19 cellular contexts compared by ENCODE assay signal in the genomic region with DNA sequence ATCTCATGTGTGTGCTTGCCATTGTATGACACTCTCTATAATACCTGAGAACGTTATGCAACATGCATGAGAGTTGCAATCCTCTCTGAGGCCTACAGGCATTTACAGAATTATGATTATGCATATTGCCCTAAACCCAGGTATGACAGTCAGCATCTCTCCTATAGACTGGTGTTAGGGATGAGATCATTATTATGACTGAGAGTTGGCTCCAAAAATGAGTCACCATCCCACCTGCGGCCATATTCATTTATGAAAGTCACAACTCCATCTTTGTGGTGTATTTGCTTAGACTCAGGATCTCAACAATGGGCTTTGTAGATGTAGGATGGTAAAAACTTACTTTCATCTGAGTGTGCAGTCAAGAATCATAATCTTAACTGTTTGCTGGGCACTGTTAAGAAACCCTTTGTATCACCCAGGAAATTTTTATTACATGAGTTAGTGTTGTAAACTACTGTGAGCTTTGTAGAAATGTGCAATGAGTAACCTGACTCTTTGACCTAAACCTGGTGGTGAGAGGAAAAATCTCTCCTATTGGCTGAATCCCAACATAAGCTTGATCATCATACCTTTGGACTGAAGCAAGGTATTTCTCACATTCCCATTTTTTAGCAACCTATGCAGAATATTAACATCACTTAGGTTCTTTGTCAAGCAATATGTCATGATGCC. TPM values are rescaled to one million over a fixed set of nuclear protein-coding genes. Genes with fewer than 3 reads are reported as not detected.
"Had no signal": no experiment of that assay in that cellular context is flagged by ENCODE, and none has a peak within 500 bp of the region (broad histone marks: within the 10 kb centered on the region; RNA-seq: fewer than 3 reads in every experiment).

No MANE protein-coding gene starts in this region.

RNA-seq across cellular contexts. Expression of gene BPY2C, which starts 10.6 kb away (rescaled TPM):
- total RNA-seq: kidney, left colon, left ventricle myocardium inferior, lung, mesothelial cell of epicardium, mononuclear cell, natural killer cell, occipital lobe, osteocyte, posterior vena cava, psoas muscle, sigmoid colon, spleen, stomach, thyroid gland, transverse colon, upper lobe of left lung, urinary bladder, vagina had no signal
